13 cellular contexts compared by ENCODE assay signal in genomic region chr1:84434756-84435142, GRCh38. TPM values are rescaled to one million over a fixed set of nuclear protein-coding genes. Genes with fewer than 3 reads are reported as not detected.
A peak's percentile ranks its signal among the peaks of the same experiment; 100 is the strongest.
DNase-seq lines count a peak whose midpoint lies in the region; ATAC-seq, FAIRE-seq and TF ChIP-seq lines count a peak whose summit lies in the region.
"Had no signal": no experiment of that assay in that cellular context is flagged by ENCODE, and none has a peak within 500 bp of the region (broad histone marks: within the 10 kb centered on the region; RNA-seq: fewer than 3 reads in every experiment).

No MANE protein-coding gene starts in this region.

- H2AFZ ChIP-seq in DND-41 (ENCODE audit: low read depth, low read length) (peak overlapping the region; percentile 41), OCI-LY1 (ENCODE audit: low read length) (peak overlapping the region; percentile 77), mesenchymal stem cell (ENCODE audit: low read depth, low read length) (no peak overlapping the region)

- H3K9me3 ChIP-seq in DND-41 (ENCODE audit: insufficient read depth, low read length, severe bottlenecking) (no peaks in the 10 kb centered on the region), OCI-LY1 (ENCODE audit: low read length) (peaks cover 9% of the 10 kb centered on the region), mesenchymal stem cell (ENCODE audit: control insufficient read depth, low read length) (no peaks in the 10 kb centered on the region)

- H3K14ac ChIP-seq in mesenchymal stem cell (ENCODE audit: low read length in 2 of 2) = no peak overlapping the region

- H3K27me3 ChIP-seq in DND-41 (ENCODE audit: insufficient read depth, low read length, poor library complexity) (no peaks in the 10 kb centered on the region), OCI-LY1 (ENCODE audit: insufficient read depth, low read length) (no peaks in the 10 kb centered on the region), mesenchymal stem cell (ENCODE audit: control insufficient read depth in 1 of 2, insufficient read depth in 1 of 2, low read length in 2 of 2) (no peaks in the 10 kb centered on the region)
- H3K27me3 ChIP-seq: esophagus muscularis mucosa had no signal

- no peak overlapping the region for H3K27ac ChIP-seq in DND-41 (ENCODE audit: low read length)
- H3K27ac ChIP-seq in OCI-LY1 (ENCODE audit: low read depth, low read length, poor library complexity, severe bottlenecking) = no peak overlapping the region
- peak overlapping the region; percentile 34 for H3K27ac ChIP-seq in mesenchymal stem cell (ENCODE audit: low read length, poor library complexity, severe bottlenecking)
- H3K27ac ChIP-seq: coronary artery, esophagus muscularis mucosa had no signal

- H3K23ac ChIP-seq in mesenchymal stem cell (ENCODE audit: low read length in 2 of 2) = no peak overlapping the region

- CTCF ChIA-PET in GM10248 (lab: Yijun Ruan, JAX) = interaction anchor here (0.6 to 7.5 kb wide), 14 partner anchors 12 to 503 kb away, joined by 3 to 71 read pairs (median 4); partner anchors contain the start of gene PRKACB

- H4K8ac ChIP-seq in mesenchymal stem cell (ENCODE audit: low read length) = no peak overlapping the region

- no peak for FAIRE-seq in D721Med (lab: Jason Lieb, UNC)

- H4K20me1 ChIP-seq in DND-41 (ENCODE audit: insufficient read depth, low read length) = no peaks in the 10 kb centered on the region
- no peaks in the 10 kb centered on the region for H4K20me1 ChIP-seq in OCI-LY1 (ENCODE audit: insufficient read depth, low read length)

- no peaks in the 10 kb centered on the region for H3K79me1 ChIP-seq in mesenchymal stem cell (replicated peaks; ENCODE audit: low read length, poor library complexity, severe bottlenecking)

- no peak for DNase-seq in DND-41
- DNase-seq in HCEC 1CT = peak; percentile 36
- DNase-seq in mesenchymal stem cell = peak; percentile 7
- DNase-seq in GM10248 (ENCODE audit: extremely low spot score) = no peak
- no peak for DNase-seq in HPDE6-E6E7 (ENCODE audit: extremely low spot score)
- DNase-seq in D721Med (ENCODE audit: insufficient read length, low spot score) = no peak
- no peak for DNase-seq in NCI-H146 (lab: John Stamatoyannopoulos, UW)
- DNase-seq: activated T-cell treated with anti-CD3 and anti-CD28 coated beads, Interleukin-2, amount 50 U/mL, for 4 hours; amniotic stem cell had no signal

- H3K18ac ChIP-seq in mesenchymal stem cell (ENCODE audit: low read depth in 1 of 2, low read length in 2 of 2) = no peak overlapping the region

- no peak overlapping the region for H2BK5ac ChIP-seq in mesenchymal stem cell (ENCODE audit: low read depth, low read length, poor library complexity, severe bottlenecking)

- no peaks in the 10 kb centered on the region for H3K9me2 ChIP-seq in OCI-LY1 (ENCODE audit: low read depth, low read length)

- H3K36me3 ChIP-seq in DND-41 (ENCODE audit: insufficient read depth, low read length) (no peaks in the 10 kb centered on the region), OCI-LY1 (ENCODE audit: insufficient read depth, low read length) (no peaks in the 10 kb centered on the region), mesenchymal stem cell (ENCODE audit: control insufficient read depth in 1 of 2, insufficient read depth in 2 of 2, low read depth in 1 of 2, low read length in 2 of 2) (no peaks in the 10 kb centered on the region)
- H3K36me3 ChIP-seq: esophagus muscularis mucosa had no signal

- 68% methylated on average over 2 of the region's 2 CpGs for WGBS in mesenchymal stem cell

- peak overlapping the region; percentile 29; the same call in 1 of the 2 replicates for H3K4me2 ChIP-seq in DND-41 (ENCODE audit: insufficient read depth, low read length)
- peak overlapping the region; percentile 44 for H3K4me2 ChIP-seq in OCI-LY1 (ENCODE audit: low read length)
- H3K4me2 ChIP-seq in mesenchymal stem cell (ENCODE audit: low read length, poor library complexity, severe bottlenecking) = no peak overlapping the region

- H2BK12ac ChIP-seq in mesenchymal stem cell (ENCODE audit: low read length in 2 of 2) = peak overlapping the region in 1 of 2 experiments; percentile 42

- no peak overlapping the region for H3K4me3 ChIP-seq in DND-41 (ENCODE audit: low read depth in 1 of 2, low read length in 2 of 2)
- H3K4me3 ChIP-seq in OCI-LY1 (ENCODE audit: low read depth, low read length, poor library complexity, severe bottlenecking) = no peak overlapping the region
- peak overlapping the region in 1 of 2 experiments; percentile 52 for H3K4me3 ChIP-seq in mesenchymal stem cell (ENCODE audit: insufficient read depth in 1 of 2, low read depth in 1 of 2, low read length in 2 of 2)
- H3K4me3 ChIP-seq: coronary artery, esophagus muscularis mucosa had no signal

- no peak for TF ChIP-seq CTCF in DND-41 (IDR thresholded peaks at IDR 0.05; ENCODE audit: borderline replicate concordance, extremely low read depth, low read length, poor library complexity, severe bottlenecking)
- no peak for TF ChIP-seq CTCF in OCI-LY1 (IDR thresholded peaks at IDR 0.05; ENCODE audit: low read length)
- no peak for TF ChIP-seq CTCF in GM10248 (IDR thresholded peaks at IDR 0.05; ENCODE audit: control extremely low read depth, extremely low read depth, low read depth, missing control alignments)
- no peak for TF ChIP-seq CTCF in D721Med (IDR thresholded peaks at IDR 0.05; ENCODE audit: insufficient read depth, missing control alignments)

- H3K9ac ChIP-seq in DND-41 (ENCODE audit: low read depth, low read length) (no peak overlapping the region), OCI-LY1 (ENCODE audit: low read length) (no peak overlapping the region), mesenchymal stem cell (ENCODE audit: low read length) (peak overlapping the region; percentile 49)

- H2BK120ac ChIP-seq in mesenchymal stem cell (ENCODE audit: low read depth, low read length) = no peak overlapping the region

- no peak overlapping the region for H2AK5ac ChIP-seq in mesenchymal stem cell (ENCODE audit: low read length, severe bottlenecking)

- no peak overlapping the region for H2BK15ac ChIP-seq in mesenchymal stem cell (ENCODE audit: low read depth, poor library complexity, severe bottlenecking)

- no peak for ATAC-seq in DND-41 (ENCODE audit: insufficient read depth, low read depth)

- no peak overlapping the region for H4K91ac ChIP-seq in mesenchymal stem cell (ENCODE audit: low read length)

- peaks cover 20% of the 10 kb centered on the region for H3K4me1 ChIP-seq in DND-41 (ENCODE audit: insufficient read depth, low read length)
- peaks cover 49% of the 10 kb centered on the region for H3K4me1 ChIP-seq in OCI-LY1 (ENCODE audit: insufficient read depth, low read length, severe bottlenecking)
- peaks cover 5% of the 10 kb centered on the region for H3K4me1 ChIP-seq in mesenchymal stem cell (ENCODE audit: control insufficient read depth, insufficient read depth, low read depth, low read length)

- H3F3A ChIP-seq in OCI-LY1 (ENCODE audit: insufficient read depth, low read length) = no peaks in the 10 kb centered on the region

- POLR2A ChIA-PET in GM10248 (lab: Yijun Ruan, JAX) = no interaction called here

- H3K79me2 ChIP-seq in DND-41 (ENCODE audit: insufficient read depth, low read length) = no peaks in the 10 kb centered on the region
- no peaks in the 10 kb centered on the region for H3K79me2 ChIP-seq in OCI-LY1 (ENCODE audit: insufficient read depth, low read length)

- no peak overlapping the region for H3K4ac ChIP-seq in mesenchymal stem cell (ENCODE audit: low read depth in 1 of 2, low read length in 2 of 2)

RNA-seq across cellular contexts. Expression of gene DNASE2B, which starts 36.5 kb away (rescaled TPM):
- not detected for polyA plus RNA-seq in mesenchymal stem cell (2013, experiment 1 of 2)
- polyA plus RNA-seq in mesenchymal stem cell (2013, experiment 2 of 2) = not detected
- polyA plus RNA-seq: CD14-positive monocyte had no signal

RNA-seq across cellular contexts. Expression of gene RPF1, which starts 44.3 kb away (rescaled TPM):
- polyA plus RNA-seq in mesenchymal stem cell (2013, experiment 1 of 2) = 55.2 TPM
- 55.2 TPM for polyA plus RNA-seq in mesenchymal stem cell (2013, experiment 2 of 2)

Comparison
In these comparisons a context has a peak if more than half of its experiments do, and no peak if none do; other contexts are left out.
1. DNase-seq: peak in HCEC 1CT (single experiment) and mesenchymal stem cell (single experiment); none in DND-41 (single experiment), GM10248 (single experiment), HPDE6-E6E7 (single experiment), D721Med (single experiment) and NCI-H146 (single experiment).